ENCODE assay signal across 1 cellular context in the genomic region with DNA sequence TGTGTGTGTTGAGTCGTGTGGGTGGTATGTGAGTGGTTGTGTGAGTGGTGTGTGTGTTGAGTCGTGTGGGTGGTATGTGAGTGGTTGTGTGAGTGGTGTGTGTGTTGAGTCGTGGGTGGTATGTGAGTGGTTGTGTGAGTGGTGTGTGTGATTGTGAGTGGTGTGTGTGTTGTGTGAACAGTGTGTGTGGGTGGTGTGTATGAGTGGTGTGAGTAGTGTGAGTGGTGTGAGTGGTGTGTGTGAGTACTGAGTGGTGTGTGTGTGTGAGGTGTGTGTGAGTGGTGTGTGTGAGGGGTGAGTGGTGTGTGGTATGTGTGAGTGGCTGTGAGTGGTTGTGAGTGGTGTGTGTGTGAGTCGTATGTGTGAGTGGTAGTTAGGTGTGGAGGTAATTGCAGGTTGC.
TF ChIP-seq lines count a peak whose summit lies in the region.

No MANE protein-coding gene starts in this region.

TF ChIP-seq in HEK293, 187 proteins besides CTCF, POLR2A, EP300 and RAD21:
- 0 out of 2 replicates have a peak, but pooled peaks have one; percentile 22 for TF ChIP-seq ZNF266 (tag by site-specific recombination; IDR thresholded peaks at IDR 0.05; ENCODE audit: low read depth)
- peak; percentile 98 for TF ChIP-seq ZFHX2 (tag by site-specific recombination; conservative IDR thresholded peaks at IDR 0.05)
- TF ChIP-seq ZNF18 (tag by site-specific recombination; IDR thresholded peaks at IDR 0.05): peak; percentile 98
- TF ChIP-seq EGR2 (tag by site-specific recombination; IDR thresholded peaks at IDR 0.05; ENCODE audit: low read depth): peak; percentile 97
TF ChIP-seq in HEK293: peak in this region for 4; not testable (repeated sequence) for 183.
